Comparison of ENCODE assay signal across 10 cellular contexts in the genomic region with DNA sequence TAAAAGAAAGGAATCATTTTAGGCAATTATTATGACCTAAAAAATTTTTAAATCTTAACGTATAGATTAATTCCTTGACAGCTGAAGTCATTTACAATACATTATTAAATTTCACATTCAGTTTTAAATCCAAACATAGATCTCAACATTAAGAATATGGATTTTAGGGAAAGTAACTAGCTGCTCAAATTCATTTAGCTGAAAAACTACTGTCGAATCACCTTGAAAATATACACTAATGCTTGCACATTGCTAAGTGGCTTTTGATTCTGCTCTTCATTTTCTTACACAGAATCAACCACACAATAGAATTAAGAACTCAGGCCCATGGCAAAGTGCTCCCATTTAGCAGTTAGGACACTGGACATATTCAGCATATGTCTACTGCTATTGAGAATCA.
DNase-seq lines count a peak whose midpoint lies in the region; ATAC-seq and TF ChIP-seq lines count a peak whose summit lies in the region.
"Had no signal": no experiment of that assay in that cellular context is flagged by ENCODE, and none has a peak within 500 bp of the region (broad histone marks: within the 10 kb centered on the region; RNA-seq: fewer than 3 reads in every experiment).

No MANE protein-coding gene starts in this region.

- H3K27ac ChIP-seq in SJSA1 (peak overlapping the region; percentile 55; the same call in 1 of the 2 replicates), gastrocnemius medialis (peak overlapping the region; percentile 83 to 93 (median 91))
- H3K27ac ChIP-seq: cardiac muscle cell, VCaP had no signal

- TF ChIP-seq CTCF in fibroblast of mammary gland (conservative IDR thresholded peaks at IDR 0.05; ENCODE audit: control insufficient read depth, insufficient read depth, low read depth, low read length) (no peak), gastrocnemius medialis (IDR thresholded peaks at IDR 0.05 in 4 of 5, conservative IDR thresholded peaks at IDR 0.05 in 1 of 5) (no peak)

- H3K4me1 ChIP-seq in SJSA1 (replicated peaks): peaks cover 39% of the 10 kb centered on the region
- H3K4me1 ChIP-seq in gastrocnemius medialis: peaks cover 49 to 67% of the 10 kb centered on the region in 2 donors

- no peak overlapping the region for H3K4me3 ChIP-seq in SJSA1
- peak overlapping the region; percentile 70 for H3K4me3 ChIP-seq in fibroblast of mammary gland (ENCODE audit: control insufficient read depth, low read depth, low read length)
- peak overlapping the region; percentile 75 to 93 (median 79) for H3K4me3 ChIP-seq in gastrocnemius medialis
- H3K4me3 ChIP-seq: cardiac muscle cell had no signal

- intact Hi-C loops in gastrocnemius medialis (cut with DNase I; ENCODE audit: low total_unique reads): loop anchor here (5.0 kb wide), 3 partner anchors 110 to 330 kb away; no protein-coding TSS in a partner anchor

- 0 out of 2 replicates have a peak, but pooled peaks cover 4% of the 10 kb centered on the region for H3K27me3 ChIP-seq in SJSA1 (replicated peaks)
- H3K27me3 ChIP-seq in gastrocnemius medialis: no peaks in the 10 kb centered on the region

- peak; percentile 20 for DNase-seq in ELR (ENCODE audit: low read depth)
- no peak for DNase-seq in SJSA1 (ENCODE audit: low read depth in 1 of 2, low spot score in 2 of 2)
- no peak for DNase-seq in fibroblast of mammary gland (ENCODE audit: low read depth)
- no peak for DNase-seq in gastrocnemius medialis
- DNase-seq in cerebellar nuclear complex (lab: John Stamatoyannopoulos, UW): no peak
- no peak for DNase-seq in COLO668 (lab: John Stamatoyannopoulos, UW; ENCODE audit: unreplicated experiment)
- DNase-seq in GM19240 (ENCODE audit: insufficient read length, low spot score): no peak

- no peak for ATAC-seq in gastrocnemius medialis
- no peak for ATAC-seq in GM21423 (IDR thresholded peaks at IDR 0.05; ENCODE audit: unreplicated experiment)

- in situ Hi-C loops in gastrocnemius medialis (cut with MboI; ENCODE audit: low sequenced_read_pairs in 4 of 4): loop anchor here (10.0 to 25.0 kb wide), 2 partner anchors 138 to 325 kb away; no protein-coding TSS in a partner anchor

- no peak for TF ChIP-seq POLR2A in gastrocnemius medialis (IDR thresholded peaks at IDR 0.05)

- H3K9me3 ChIP-seq in SJSA1 (replicated peaks) (no peaks in the 10 kb centered on the region), gastrocnemius medialis (no peaks in the 10 kb centered on the region)

- H3K36me3 ChIP-seq in SJSA1 (no peaks in the 10 kb centered on the region), gastrocnemius medialis (no peaks in the 10 kb centered on the region)
- H3K36me3 ChIP-seq: cardiac muscle cell had no signal
